In the genomic region with DNA sequence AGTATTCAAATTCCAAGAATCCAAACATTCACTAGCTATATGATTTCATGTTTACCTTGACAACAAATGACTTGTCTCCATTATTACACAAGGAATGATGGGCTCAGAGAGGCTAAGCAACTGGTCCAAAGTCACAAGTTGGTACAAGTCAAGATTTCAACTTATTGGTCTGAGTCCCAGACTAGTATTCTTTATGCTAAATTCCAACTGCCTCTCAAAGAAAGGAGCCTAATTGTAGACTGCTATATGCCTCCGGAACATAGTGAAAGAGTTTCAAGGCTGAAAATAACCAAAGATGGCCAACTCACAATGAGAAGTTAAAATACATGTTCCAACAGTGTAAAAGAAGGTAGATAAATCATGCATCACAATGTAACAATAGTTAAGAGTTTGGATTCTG, we compare ENCODE assay signal across 2 cellular contexts.
TF ChIP-seq lines count a peak whose summit lies in the region.

No MANE protein-coding gene starts in this region.

TF ChIP-seq in GM23338, 12 proteins besides CTCF, POLR2A, EP300 and RAD21 (continued from another document):
- TF ChIP-seq, protein P1, sequence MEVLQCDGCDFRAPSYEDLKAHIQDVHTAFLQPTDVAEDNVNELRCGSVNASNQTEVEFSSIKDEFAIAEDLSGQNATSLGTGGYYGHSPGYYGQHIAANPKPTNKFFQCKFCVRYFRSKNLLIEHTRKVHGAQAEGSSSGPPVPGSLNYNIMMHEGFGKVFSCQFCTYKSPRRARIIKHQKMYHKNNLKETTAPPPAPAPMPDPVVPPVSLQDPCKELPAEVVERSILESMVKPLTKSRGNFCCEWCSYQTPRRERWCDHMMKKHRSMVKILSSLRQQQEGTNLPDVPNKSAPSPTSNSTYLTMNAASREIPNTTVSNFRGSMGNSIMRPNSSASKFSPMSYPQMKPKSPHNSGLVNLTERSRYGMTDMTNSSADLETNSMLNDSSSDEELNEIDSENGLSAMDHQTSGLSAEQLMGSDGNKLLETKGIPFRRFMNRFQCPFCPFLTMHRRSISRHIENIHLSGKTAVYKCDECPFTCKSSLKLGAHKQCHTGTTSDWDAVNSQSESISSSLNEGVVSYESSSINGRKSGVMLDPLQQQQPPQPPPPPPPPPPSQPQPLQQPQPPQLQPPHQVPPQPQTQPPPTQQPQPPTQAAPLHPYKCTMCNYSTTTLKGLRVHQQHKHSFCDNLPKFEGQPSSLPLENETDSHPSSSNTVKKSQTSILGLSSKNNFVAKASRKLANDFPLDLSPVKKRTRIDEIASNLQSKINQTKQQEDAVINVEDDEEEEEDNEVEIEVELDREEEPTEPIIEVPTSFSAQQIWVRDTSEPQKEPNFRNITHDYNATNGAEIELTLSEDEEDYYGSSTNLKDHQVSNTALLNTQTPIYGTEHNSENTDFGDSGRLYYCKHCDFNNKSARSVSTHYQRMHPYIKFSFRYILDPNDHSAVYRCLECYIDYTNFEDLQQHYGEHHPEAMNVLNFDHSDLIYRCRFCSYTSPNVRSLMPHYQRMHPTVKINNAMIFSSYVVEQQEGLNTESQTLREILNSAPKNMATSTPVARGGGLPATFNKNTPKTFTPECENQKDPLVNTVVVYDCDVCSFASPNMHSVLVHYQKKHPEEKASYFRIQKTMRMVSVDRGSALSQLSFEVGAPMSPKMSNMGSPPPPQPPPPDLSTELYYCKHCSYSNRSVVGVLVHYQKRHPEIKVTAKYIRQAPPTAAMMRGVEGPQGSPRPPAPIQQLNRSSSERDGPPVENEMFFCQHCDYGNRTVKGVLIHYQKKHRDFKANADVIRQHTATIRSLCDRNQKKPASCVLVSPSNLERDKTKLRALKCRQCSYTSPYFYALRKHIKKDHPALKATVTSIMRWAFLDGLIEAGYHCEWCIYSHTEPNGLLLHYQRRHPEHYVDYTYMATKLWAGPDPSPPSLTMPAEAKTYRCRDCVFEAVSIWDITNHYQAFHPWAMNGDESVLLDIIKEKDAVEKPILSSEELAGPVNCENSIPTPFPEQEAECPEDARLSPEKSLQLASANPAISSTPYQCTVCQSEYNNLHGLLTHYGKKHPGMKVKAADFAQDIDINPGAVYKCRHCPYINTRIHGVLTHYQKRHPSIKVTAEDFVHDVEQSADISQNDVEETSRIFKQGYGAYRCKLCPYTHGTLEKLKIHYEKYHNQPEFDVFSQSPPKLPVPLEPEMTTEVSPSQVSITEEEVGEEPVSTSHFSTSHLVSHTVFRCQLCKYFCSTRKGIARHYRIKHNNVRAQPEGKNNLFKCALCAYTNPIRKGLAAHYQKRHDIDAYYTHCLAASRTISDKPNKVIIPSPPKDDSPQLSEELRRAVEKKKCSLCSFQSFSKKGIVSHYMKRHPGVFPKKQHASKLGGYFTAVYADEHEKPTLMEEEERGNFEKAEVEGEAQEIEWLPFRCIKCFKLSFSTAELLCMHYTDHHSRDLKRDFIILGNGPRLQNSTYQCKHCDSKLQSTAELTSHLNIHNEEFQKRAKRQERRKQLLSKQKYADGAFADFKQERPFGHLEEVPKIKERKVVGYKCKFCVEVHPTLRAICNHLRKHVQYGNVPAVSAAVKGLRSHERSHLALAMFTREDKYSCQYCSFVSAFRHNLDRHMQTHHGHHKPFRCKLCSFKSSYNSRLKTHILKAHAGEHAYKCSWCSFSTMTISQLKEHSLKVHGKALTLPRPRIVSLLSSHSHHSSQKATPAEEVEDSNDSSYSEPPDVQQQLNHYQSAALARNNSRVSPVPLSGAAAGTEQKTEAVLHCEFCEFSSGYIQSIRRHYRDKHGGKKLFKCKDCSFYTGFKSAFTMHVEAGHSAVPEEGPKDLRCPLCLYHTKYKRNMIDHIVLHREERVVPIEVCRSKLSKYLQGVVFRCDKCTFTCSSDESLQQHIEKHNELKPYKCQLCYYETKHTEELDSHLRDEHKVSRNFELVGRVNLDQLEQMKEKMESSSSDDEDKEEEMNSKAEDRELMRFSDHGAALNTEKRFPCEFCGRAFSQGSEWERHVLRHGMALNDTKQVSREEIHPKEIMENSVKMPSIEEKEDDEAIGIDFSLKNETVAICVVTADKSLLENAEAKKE (CRISPR knock-in tag; IDR thresholded peaks at IDR 0.05) = no peak
- TF ChIP-seq NANOG (IDR thresholded peaks at IDR 0.05; ENCODE audit: borderline replicate concordance) (no peak), ZNF114 (CRISPR knock-in tag; IDR thresholded peaks at IDR 0.05) (no peak), JUNB (IDR thresholded peaks at IDR 0.05; ENCODE audit: unreplicated experiment) (no peak)
- TF ChIP-seq, protein P2, sequence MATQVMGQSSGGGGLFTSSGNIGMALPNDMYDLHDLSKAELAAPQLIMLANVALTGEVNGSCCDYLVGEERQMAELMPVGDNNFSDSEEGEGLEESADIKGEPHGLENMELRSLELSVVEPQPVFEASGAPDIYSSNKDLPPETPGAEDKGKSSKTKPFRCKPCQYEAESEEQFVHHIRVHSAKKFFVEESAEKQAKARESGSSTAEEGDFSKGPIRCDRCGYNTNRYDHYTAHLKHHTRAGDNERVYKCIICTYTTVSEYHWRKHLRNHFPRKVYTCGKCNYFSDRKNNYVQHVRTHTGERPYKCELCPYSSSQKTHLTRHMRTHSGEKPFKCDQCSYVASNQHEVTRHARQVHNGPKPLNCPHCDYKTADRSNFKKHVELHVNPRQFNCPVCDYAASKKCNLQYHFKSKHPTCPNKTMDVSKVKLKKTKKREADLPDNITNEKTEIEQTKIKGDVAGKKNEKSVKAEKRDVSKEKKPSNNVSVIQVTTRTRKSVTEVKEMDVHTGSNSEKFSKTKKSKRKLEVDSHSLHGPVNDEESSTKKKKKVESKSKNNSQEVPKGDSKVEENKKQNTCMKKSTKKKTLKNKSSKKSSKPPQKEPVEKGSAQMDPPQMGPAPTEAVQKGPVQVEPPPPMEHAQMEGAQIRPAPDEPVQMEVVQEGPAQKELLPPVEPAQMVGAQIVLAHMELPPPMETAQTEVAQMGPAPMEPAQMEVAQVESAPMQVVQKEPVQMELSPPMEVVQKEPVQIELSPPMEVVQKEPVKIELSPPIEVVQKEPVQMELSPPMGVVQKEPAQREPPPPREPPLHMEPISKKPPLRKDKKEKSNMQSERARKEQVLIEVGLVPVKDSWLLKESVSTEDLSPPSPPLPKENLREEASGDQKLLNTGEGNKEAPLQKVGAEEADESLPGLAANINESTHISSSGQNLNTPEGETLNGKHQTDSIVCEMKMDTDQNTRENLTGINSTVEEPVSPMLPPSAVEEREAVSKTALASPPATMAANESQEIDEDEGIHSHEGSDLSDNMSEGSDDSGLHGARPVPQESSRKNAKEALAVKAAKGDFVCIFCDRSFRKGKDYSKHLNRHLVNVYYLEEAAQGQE (IDR thresholded peaks at IDR 0.05; ENCODE audit: unreplicated experiment) = no peak

TF ChIP-seq in WTC11, 78 proteins besides CTCF, POLR2A, EP300 and RAD21 (continued from another document):
- no peak for TF ChIP-seq NR3C1 (CRISPR knock-in tag; conservative IDR thresholded peaks at IDR 0.05; ENCODE audit: low read depth)
- no peak for TF ChIP-seq ZNF219 (CRISPR knock-in tag; IDR thresholded peaks at IDR 0.05; ENCODE audit: borderline replicate concordance)
- no peak for TF ChIP-seq ZNF263 (CRISPR knock-in tag; IDR thresholded peaks at IDR 0.05; ENCODE audit: low read depth)
- TF ChIP-seq, protein P3, sequence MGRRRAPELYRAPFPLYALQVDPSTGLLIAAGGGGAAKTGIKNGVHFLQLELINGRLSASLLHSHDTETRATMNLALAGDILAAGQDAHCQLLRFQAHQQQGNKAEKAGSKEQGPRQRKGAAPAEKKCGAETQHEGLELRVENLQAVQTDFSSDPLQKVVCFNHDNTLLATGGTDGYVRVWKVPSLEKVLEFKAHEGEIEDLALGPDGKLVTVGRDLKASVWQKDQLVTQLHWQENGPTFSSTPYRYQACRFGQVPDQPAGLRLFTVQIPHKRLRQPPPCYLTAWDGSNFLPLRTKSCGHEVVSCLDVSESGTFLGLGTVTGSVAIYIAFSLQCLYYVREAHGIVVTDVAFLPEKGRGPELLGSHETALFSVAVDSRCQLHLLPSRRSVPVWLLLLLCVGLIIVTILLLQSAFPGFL (CRISPR knock-in tag; IDR thresholded peaks at IDR 0.05; ENCODE audit: borderline replicate concordance) = no peak
- TF ChIP-seq ZMAT4 (CRISPR knock-in tag; IDR thresholded peaks at IDR 0.05) = no peak
- TF ChIP-seq NR1H2 (CRISPR knock-in tag; IDR thresholded peaks at IDR 0.05) = no peak
- no peak for TF ChIP-seq RORB (CRISPR knock-in tag; IDR thresholded peaks at IDR 0.05)
- no peak for TF ChIP-seq ZNF396 (CRISPR knock-in tag; IDR thresholded peaks at IDR 0.05; ENCODE audit: borderline replicate concordance)
